Comparison of ENCODE assay signal across 12 cellular contexts in the genomic region with DNA sequence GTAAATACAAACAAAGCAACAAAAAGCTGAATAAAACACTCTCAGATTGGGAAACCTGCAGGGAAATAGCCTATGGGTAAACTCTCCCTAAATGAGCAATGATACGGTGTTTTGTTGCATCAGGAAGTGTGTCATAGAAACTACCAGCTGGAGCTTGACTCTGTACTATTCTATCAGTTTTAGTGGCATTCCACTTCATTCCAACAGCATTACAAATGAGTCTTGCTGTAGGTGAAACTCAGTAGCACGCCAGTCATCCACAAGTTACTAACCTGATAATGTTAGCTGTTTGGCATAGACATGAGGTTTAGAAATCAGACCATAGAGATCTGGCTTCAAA. TPM values are rescaled to one million over a fixed set of nuclear protein-coding genes. Genes with fewer than 3 reads are reported as not detected.
A peak's percentile ranks its signal among the peaks of the same experiment; 100 is the strongest.
DNase-seq lines count a peak whose midpoint lies in the region; ATAC-seq, FAIRE-seq and TF ChIP-seq lines count a peak whose summit lies in the region.
"Had no signal": no experiment of that assay in that cellular context is flagged by ENCODE, and none has a peak within 500 bp of the region (broad histone marks: within the 10 kb centered on the region; RNA-seq: fewer than 3 reads in every experiment).

No MANE protein-coding gene starts in this region.

- in situ Hi-C loops in GM12878 (cut with MboI) (no loop called here), GM13976 (cut with MboI; ENCODE audit: low sequenced_read_pairs, unreplicated experiment) (no loop called here)

- H3K27me3 Mint-ChIP-seq in HFFc6 (ENCODE audit: insufficient read depth), result peaks cover 4% of the 10 kb centered on the region; the same call in 1 of the 2 replicates

- H3K27ac Mint-ChIP-seq in HFFc6, result peak overlapping the region; percentile 79

- CTCF ChIA-PET in A673 (lab: Charles Lee), result interaction anchor here (0.6 kb wide), 1 partner anchor 455 kb away, joined by 3 read pairs; no protein-coding TSS in a partner anchor
- CTCF ChIA-PET in GM12878 (lab: Yijun Ruan, JAX), result interaction anchor here (0.9 to 1.4 kb wide), 4 partner anchors 31 to 108 kb away, joined by 3 to 4 read pairs (median 4); no protein-coding TSS in a partner anchor

- no peak for TF ChIP-seq CTCF in A673 (conservative IDR thresholded peaks at IDR 0.05; ENCODE audit: low read depth, low read length)
- no peak for TF ChIP-seq CTCF in HFFc6 (IDR thresholded peaks at IDR 0.05)
- TF ChIP-seq CTCF in GM12878 (IDR thresholded peaks at IDR 0.05 in 2 of 3, conservative IDR thresholded peaks at IDR 0.05 in 1 of 3; ENCODE audit: control insufficient read depth in 2 of 3, extremely low read depth in 1 of 3, insufficient read depth in 1 of 3, low read depth in 3 of 3, low read length in 3 of 3), result no peak
- no peak for TF ChIP-seq CTCF in GM13976 (IDR thresholded peaks at IDR 0.05; ENCODE audit: borderline replicate concordance, control extremely low read depth, extremely low read depth, insufficient read depth, missing control alignments)
- no peak for TF ChIP-seq CTCF in stomach (IDR thresholded peaks at IDR 0.05)

- peaks cover 34% of the 10 kb centered on the region for H3K4me1 Mint-ChIP-seq in HFFc6 (ENCODE audit: low read depth)

- intact Hi-C loops in A673 (cut with micrococcal nuclease; ENCODE audit: unreplicated experiment) (no loop called here), GM12878 (cut with micrococcal nuclease; ENCODE audit: unreplicated experiment) (no loop called here), stomach (cut with DNase I; ENCODE audit: low total_unique reads) (no loop called here)

- H2AFZ ChIP-seq in GM12878 (ENCODE audit: control insufficient read depth, low read depth, low read length), result no peak overlapping the region

- DNase-seq in A673 (ENCODE audit: low spot score), result peak; percentile 52
- DNase-seq in HFFc6, result peak; percentile 93
- DNase-seq in GM12878 (ENCODE audit: low read depth, low spot score), result no peak
- peak; percentile 95 for DNase-seq in kidney glomerular epithelial cell (lab: John Stamatoyannopoulos, UW)
- DNase-seq in GM13976 (ENCODE audit: low spot score), result no peak
- no peak for DNase-seq in stomach
- DNase-seq: anterior cingulate cortex, SHP77 treated with DMSO at 0.1 percent for 48 hours had no signal

- 3% methylated on average over 2 of the region's 2 CpGs for WGBS in GM12878 (ENCODE audit: insufficient coverage, insufficient replicate concordance, low lambda C conversion rate, missing lambda C conversion rate)
- 38 to 56% (median 47%) methylated on average over 2 of the region's 2 CpGs for WGBS in stomach, 5 donors

- TF ChIP-seq POLR2A in GM12878 (IDR thresholded peaks at IDR 0.05; ENCODE audit: low read depth, low read length) (no peak), stomach (IDR thresholded peaks at IDR 0.05) (no peak)

- SMC1A ChIA-PET in GM12878 (lab: Charles Lee; ENCODE audit: uncharacterized antibody, unreplicated experiment), result interaction anchor here (1.3 to 2.0 kb wide), 2 partner anchors 24 to 31 kb away, joined by 5 read pairs; no protein-coding TSS in a partner anchor

- no peak overlapping the region for H3K4me2 ChIP-seq in GM12878 (ENCODE audit: control insufficient read depth, insufficient read depth)

- no peak for TF ChIP-seq RAD21 in GM12878 (IDR thresholded peaks at IDR 0.05; ENCODE audit: insufficient read depth, low read depth, low read length)

- no peak overlapping the region for H3K9ac ChIP-seq in GM12878 (ENCODE audit: control insufficient read depth, insufficient read depth, low read length)

- TF ChIP-seq EP300 in GM12878 (IDR thresholded peaks at IDR 0.05; ENCODE audit: borderline replicate concordance in 1 of 2, control insufficient read depth in 1 of 2, low read depth in 2 of 2, low read length in 2 of 2) (no peak), stomach (IDR thresholded peaks at IDR 0.05) (no peak)

- peaks cover 11% of the 10 kb centered on the region for H3K36me3 Mint-ChIP-seq in HFFc6 (ENCODE audit: low read depth)

- no peaks in the 10 kb centered on the region for H4K20me1 ChIP-seq in GM12878 (ENCODE audit: control insufficient read depth, insufficient read depth)

- no peak for FAIRE-seq in GM12878 (lab: Jason Lieb, UNC)
- FAIRE-seq: H1 had no signal

- H3K4me1 ChIP-seq in A673 (ENCODE audit: insufficient read depth, low read length, poor library complexity, severe bottlenecking) (no peaks in the 10 kb centered on the region), GM12878 (ENCODE audit: control insufficient read depth, insufficient read depth, low read length) (no peaks in the 10 kb centered on the region), stomach (peaks cover 0 to 8% (median 0%) of the 10 kb centered on the region in 4 donors)

- ATAC-seq in GM12878, result peak; percentile 22; the same call in 1 of the 3 replicates
- no peak for ATAC-seq in HG03439 (IDR thresholded peaks at IDR 0.05; ENCODE audit: unreplicated experiment)
- ATAC-seq in HG03196 (IDR thresholded peaks at IDR 0.05; ENCODE audit: unreplicated experiment), result no peak

- H3K27me3 ChIP-seq in A673 (replicated peaks; ENCODE audit: insufficient read depth, low read depth, low read length, poor library complexity) (no peaks in the 10 kb centered on the region), GM12878 (replicated peaks in 1 of 2; ENCODE audit: control insufficient read depth in 2 of 2, insufficient read depth in 2 of 2, low read length in 1 of 2) (no peaks in the 10 kb centered on the region; a peak in 1 of 4 replicates), stomach (no peaks in the 10 kb centered on the region)
- H3K27me3 ChIP-seq: neutrophil had no signal

- no peaks in the 10 kb centered on the region for H3K79me2 ChIP-seq in GM12878 (ENCODE audit: control insufficient read depth, insufficient read depth, low read length)

- H3K27ac ChIP-seq in A673 (ENCODE audit: low read depth, low read length, poor library complexity, severe bottlenecking), result no peak overlapping the region
- H3K27ac ChIP-seq in GM12878 (ENCODE audit: control insufficient read depth, insufficient read depth), result no peak overlapping the region
- H3K27ac ChIP-seq in stomach, result no peak overlapping the region
- H3K27ac ChIP-seq: neutrophil had no signal

- BruUV-seq in A673 (replicated peaks; lab: Mats Ljungman, UMichigan), result no TSS peak
- no TSS peak for BruUV-seq in GM12878 (replicated peaks; lab: Mats Ljungman, UMichigan)

- RAD21 ChIA-PET in GM12878 (lab: Charles Lee; ENCODE audit: unreplicated experiment), result no interaction called here

- H3K36me3 ChIP-seq in A673 (ENCODE audit: insufficient read depth, low read length, poor library complexity, severe bottlenecking), result no peaks in the 10 kb centered on the region
- H3K36me3 ChIP-seq in GM12878 (ENCODE audit: control insufficient read depth in 2 of 2, insufficient read depth in 2 of 2, low read length in 1 of 2), result no peaks in the 10 kb centered on the region
- no peaks in the 10 kb centered on the region for H3K36me3 ChIP-seq in stomach
- H3K36me3 ChIP-seq: neutrophil had no signal

- H3K9me3 Mint-ChIP-seq in HFFc6, result peaks cover 5% of the 10 kb centered on the region; the same call in 1 of the 2 replicates

- POLR2A ChIA-PET in A673 (lab: Charles Lee; ENCODE audit: low non-redundant PET) (no interaction called here), GM12878 (lab: Charles Lee) (no interaction called here)

- no peaks in the 10 kb centered on the region for H3K9me3 ChIP-seq in A673 (ENCODE audit: low read depth, low read length, poor library complexity, severe bottlenecking)
- no peaks in the 10 kb centered on the region for H3K9me3 ChIP-seq in GM12878 (replicated peaks; ENCODE audit: control insufficient read depth, insufficient read depth, low read length)
- no peaks in the 10 kb centered on the region for H3K9me3 ChIP-seq in stomach
- H3K9me3 ChIP-seq: neutrophil had no signal

- H3K4me3 ChIP-seq in A673 (ENCODE audit: low read depth, low read length, poor library complexity, severe bottlenecking), result no peak overlapping the region
- no peak overlapping the region for H3K4me3 ChIP-seq in GM12878
- H3K4me3 ChIP-seq in stomach, result no peak overlapping the region

- no peak overlapping the region for H3K4me3 Mint-ChIP-seq in HFFc6

RNA-seq across cellular contexts. Expression of gene FGFBP1, which starts 24.9 kb away (rescaled TPM):
- total RNA-seq in A673 (2021), result not detected in 2 replicates
- total RNA-seq in HFFc6 (2021; fragmentation: NEBNext Ultra II Directional; extraction: Animal tissue kit (Norgen Biotek cat#: 25700)), result not detected
- total RNA-seq in GM12878 (2013; cell fraction: nucleolus; rRNA removed), result not detected in 2 replicates
- total RNA-seq in GM12878 (2014; rRNA removed), result not detected in 2 replicates
- total RNA-seq in GM12878 (2014; rRNA removed; fragmentation: Illumina TruSeq; extraction: Trizol), result 0.09 TPM in 1 of 2 replicates, not detected in the other
- not detected in 2 replicates for total RNA-seq in GM12878 (2021)
- polyA plus RNA-seq in GM12878 (2011; ENCODE audit: low read depth), result not detected
- polyA plus RNA-seq in GM12878 (2011; rRNA removed), result 0.11 TPM in 1 of 2 replicates, not detected in the other
- 0.06 and 0.10 TPM in 2 replicates for polyA plus RNA-seq in GM12878 (2011; cell fraction: cytosol; rRNA removed)
- not detected in 2 replicates for polyA plus RNA-seq in GM12878 (2011; cell fraction: nucleus; rRNA removed)
- not detected in 2 replicates for polyA plus RNA-seq in GM12878 (2012)
- polyA plus RNA-seq in GM12878 (2014; fragmentation: Illumina TruSeq; extraction: Trizol), result not detected in 2 replicates
- polyA plus RNA-seq in GM12878 (2014; fragmentation: Nextera tagmentation; extraction: Ambion mirVana), result under 1 TPM in 1 of 2 experiments, not detected in 1; 0.09 TPM
- polyA plus RNA-seq in GM12878 (2014; rRNA removed), result not detected in 2 replicates
- not detected for polyA plus RNA-seq in GM12878 (2016; fragmentation: Nextera tagmentation; extraction: Ambion mirVana)
- not detected in 2 replicates for polyA minus RNA-seq in GM12878 (2011; rRNA and poly(A)+ RNA removed)
- polyA minus RNA-seq in GM12878 (2011; cell fraction: cytosol; rRNA and poly(A)+ RNA removed), result not detected in 2 replicates
- polyA minus RNA-seq in GM12878 (2011; cell fraction: nucleus; rRNA and poly(A)+ RNA removed), result not detected in 2 replicates
- total RNA-seq in stomach, result under 1 TPM in 1 of 5 donors, not detected in 4; 0.73 TPM
- 100 to 1,000 TPM in 1 of 3 donors, under 1 TPM in 2; 0.61 to 105 (median 0.68) TPM for polyA plus RNA-seq in stomach

RNA-seq across cellular contexts. Expression of gene FGFBP2, which starts 49.4 kb away (rescaled TPM):
- not detected in 2 replicates for total RNA-seq in A673 (2021)
- total RNA-seq in HFFc6 (2021; fragmentation: NEBNext Ultra II Directional; extraction: Animal tissue kit (Norgen Biotek cat#: 25700)), result not detected
- not detected in 2 replicates for total RNA-seq in GM12878 (2013; cell fraction: nucleolus; rRNA removed)
- total RNA-seq in GM12878 (2014; rRNA removed), result not detected in 2 replicates
- total RNA-seq in GM12878 (2014; rRNA removed; fragmentation: Illumina TruSeq; extraction: Trizol), result not detected in 2 replicates
- total RNA-seq in GM12878 (2021), result not detected in 2 replicates
- polyA plus RNA-seq in GM12878 (2011; ENCODE audit: low read depth), result not detected
- polyA plus RNA-seq in GM12878 (2011; rRNA removed), result 0.23 and 0.46 TPM in 2 replicates
- polyA plus RNA-seq in GM12878 (2011; cell fraction: cytosol; rRNA removed), result 0.30 and 0.34 TPM in 2 replicates
- not detected in 2 replicates for polyA plus RNA-seq in GM12878 (2011; cell fraction: nucleus; rRNA removed)
- polyA plus RNA-seq in GM12878 (2012), result 0.45 TPM in 1 of 2 replicates, not detected in the other
- polyA plus RNA-seq in GM12878 (2014; fragmentation: Illumina TruSeq; extraction: Trizol), result not detected in 2 replicates
- polyA plus RNA-seq in GM12878 (2014; fragmentation: Nextera tagmentation; extraction: Ambion mirVana), result not detected
- 0.11 TPM in 1 of 2 replicates, not detected in the other for polyA plus RNA-seq in GM12878 (2014; rRNA removed)
- polyA plus RNA-seq in GM12878 (2016; fragmentation: Nextera tagmentation; extraction: Ambion mirVana), result not detected
- 0.31 TPM in 1 of 2 replicates, not detected in the other for polyA minus RNA-seq in GM12878 (2011; rRNA and poly(A)+ RNA removed)
- polyA minus RNA-seq in GM12878 (2011; cell fraction: cytosol; rRNA and poly(A)+ RNA removed), result not detected in 2 replicates
- polyA minus RNA-seq in GM12878 (2011; cell fraction: nucleus; rRNA and poly(A)+ RNA removed), result not detected in 2 replicates
- total RNA-seq in stomach, result 1 to 10 TPM in 3 of 5 donors, under 1 TPM in 1, not detected in 1; 0.58 to 4.9 (median 1.1) TPM
- polyA plus RNA-seq in stomach, result 1 to 10 TPM in 1 of 3 donors, under 1 TPM in 2; 0.37 to 6.0 (median 0.63) TPM
- total RNA-seq: H1 had no signal

Comparison
In these comparisons a context has a peak if more than half of its experiments do, and no peak if none do; other contexts are left out.
1. DNase-seq: peak in A673 (single experiment), HFFc6 (single experiment) and kidney glomerular epithelial cell (single experiment); none in GM12878 (single experiment), GM13976 (single experiment) and stomach (single experiment).